Comparison of ENCODE assay signal across 7 cellular contexts in genomic region chr21:44139776-44140551, GRCh38. TPM values are rescaled to one million over a fixed set of nuclear protein-coding genes. Genes with fewer than 3 reads are reported as not detected.
DNase-seq lines count a peak whose midpoint lies in the region; ATAC-seq and TF ChIP-seq lines count a peak whose summit lies in the region.
"Not testable (repeated sequence)": the region's sequence is repeated elsewhere in the genome, so short reads cannot be mapped to it uniquely, and the experiment has no call there.

No MANE protein-coding gene starts in this region.

- not testable (repeated sequence) for H3K27me3 Mint-ChIP-seq in activated T-cell treated with anti-CD3 and anti-CD28 coated beads, Interleukin-2, amount 50 U/mL, for 72 hours (ENCODE audit: low read depth); central memory CD8-positive, alpha-beta T cell

- not testable (repeated sequence) for H3K4me1 Mint-ChIP-seq in activated T-cell treated with anti-CD3 and anti-CD28 coated beads, Interleukin-2, amount 50 U/mL, for 72 hours (ENCODE audit: low read depth); central memory CD8-positive, alpha-beta T cell

- 52 to 83% methylated on average over 1 to 6 of the region's 30 CpGs for WGBS in heart right ventricle, 2 donors
- WGBS in lung, 2 donors, result 42 to 67% methylated on average over 1 to 6 of the region's 30 CpGs
- WGBS in spleen, 5 donors, result 29 to 82% (median 46%) methylated on average over 2 to 6 of the region's 30 CpGs; no CpG with 5 or more reads in 2 of the 5 donors

- not testable (repeated sequence) for H4K20me1 ChIP-seq in DND-41 (ENCODE audit: insufficient read depth, low read length)

- TF ChIP-seq CTCF in DND-41 (IDR thresholded peaks at IDR 0.05; ENCODE audit: borderline replicate concordance, extremely low read depth, low read length, poor library complexity, severe bottlenecking); heart right ventricle (IDR thresholded peaks at IDR 0.05); lung (IDR thresholded peaks at IDR 0.05; ENCODE audit: control extremely low read depth, extremely low read depth); spleen (IDR thresholded peaks at IDR 0.05 in 8 of 11, conservative IDR thresholded peaks at IDR 0.05 in 3 of 11): not testable (repeated sequence)

- not testable (repeated sequence) for H3K4me2 ChIP-seq in DND-41 (ENCODE audit: insufficient read depth, low read length)

- not testable (repeated sequence) for H2AFZ ChIP-seq in DND-41 (ENCODE audit: low read depth, low read length)

- not testable (repeated sequence) for H3K4me3 ChIP-seq in DND-41 (ENCODE audit: low read depth in 1 of 2, low read length in 2 of 2); heart right ventricle; lung; spleen

- peak; percentile 81 for ATAC-seq in DND-41 (ENCODE audit: insufficient read depth, low read depth)
- peak; percentile 15 to 41 for ATAC-seq in activated T-cell treated with anti-CD3 and anti-CD28 coated beads, Interleukin-2, amount 50 U/mL, for 72 hours (replicated peaks in 1 of 2)
- peak; percentile 12 for ATAC-seq in central memory CD8-positive, alpha-beta T cell (replicated peaks; ENCODE audit: extremely low read depth, poor library complexity, severe bottlenecking)
- ATAC-seq in heart right ventricle, result peak; percentile 19 to 66 (median 52)
- peak; percentile 47 for ATAC-seq in lung (ENCODE audit: insufficient read depth, low FRiP score)

- not testable (repeated sequence) for H3K4me1 ChIP-seq in DND-41 (ENCODE audit: insufficient read depth, low read length); heart right ventricle; lung (ENCODE audit: control insufficient read depth in 2 of 2, insufficient read depth in 2 of 2, low read length in 2 of 2); spleen

- H3K79me2 ChIP-seq in DND-41 (ENCODE audit: insufficient read depth, low read length), result not testable (repeated sequence)

- not testable (repeated sequence) for H3K27ac Mint-ChIP-seq in activated T-cell treated with anti-CD3 and anti-CD28 coated beads, Interleukin-2, amount 50 U/mL, for 72 hours; central memory CD8-positive, alpha-beta T cell (ENCODE audit: low read depth)

- H3K9ac ChIP-seq in DND-41 (ENCODE audit: low read depth, low read length), result not testable (repeated sequence)

- not testable (repeated sequence) for H3K36me3 Mint-ChIP-seq in activated T-cell treated with anti-CD3 and anti-CD28 coated beads, Interleukin-2, amount 50 U/mL, for 72 hours (ENCODE audit: insufficient read depth in 2 of 2); central memory CD8-positive, alpha-beta T cell (ENCODE audit: insufficient read depth)

- intact Hi-C loops in heart right ventricle (cut with DNase I); spleen (cut with DNase I; ENCODE audit: low total_unique reads): not testable (repeated sequence)

- not testable (repeated sequence) for H3K27ac ChIP-seq in DND-41 (ENCODE audit: low read length)
- H3K27ac ChIP-seq in heart right ventricle (peak overlapping the region in 7 of 10 donors; percentile 55 to 80 (median 73)), lung (ENCODE audit: low read depth in 1 of 2, low read length in 1 of 2) (peak overlapping the region; percentile 45 to 59), spleen (peak overlapping the region in 4 of 8 donors; percentile 67 to 78 (median 72))

- TF ChIP-seq POLR2A in spleen (IDR thresholded peaks at IDR 0.05), result not testable (repeated sequence)

- not testable (repeated sequence) for H3K9me3 ChIP-seq in DND-41 (ENCODE audit: insufficient read depth, low read length, severe bottlenecking); heart right ventricle; lung (ENCODE audit: control insufficient read depth in 2 of 2, insufficient read depth in 1 of 2, low read length in 1 of 2); spleen

- DNase-seq in DND-41 (peak; percentile 3), heart right ventricle (peak in 1 of 2 donors; percentile 22), spleen (peak; percentile 18)
- DNase-seq in activated CD4-positive, alpha-beta T cell treated with anti-CD3 and anti-CD28 coated beads, Interleukin-2, amount 50 U/mL, for 1 hour, result peak; percentile 0
- DNase-seq in activated T-cell treated with anti-CD3 and anti-CD28 coated beads, Interleukin-2, amount 50 U/mL, for 72 hours; central memory CD8-positive, alpha-beta T cell (ENCODE audit: low spot score in 2 of 2); lung (ENCODE audit: low spot score): not testable (repeated sequence)

- not testable (repeated sequence) for H3K27me3 ChIP-seq in DND-41 (ENCODE audit: insufficient read depth, low read length, poor library complexity); heart right ventricle; lung (ENCODE audit: control insufficient read depth, insufficient read depth); spleen (replicated peaks in 1 of 7)

- not testable (repeated sequence) for H3K9me3 Mint-ChIP-seq in activated T-cell treated with anti-CD3 and anti-CD28 coated beads, Interleukin-2, amount 50 U/mL, for 72 hours; central memory CD8-positive, alpha-beta T cell

- peak overlapping the region in 1 of 2 donors; percentile 42 for H3K4me3 Mint-ChIP-seq in activated T-cell treated with anti-CD3 and anti-CD28 coated beads, Interleukin-2, amount 50 U/mL, for 72 hours
- not testable (repeated sequence) for H3K4me3 Mint-ChIP-seq in central memory CD8-positive, alpha-beta T cell

- not testable (repeated sequence) for H3K36me3 ChIP-seq in DND-41 (ENCODE audit: insufficient read depth, low read length); heart right ventricle; lung (ENCODE audit: control insufficient read depth in 2 of 2, insufficient read depth in 2 of 2, low read length in 2 of 2); spleen

RNA-seq across cellular contexts. Expression of gene GATD3, which starts 6.5 kb away (rescaled TPM):
- total RNA-seq in activated T-cell treated with anti-CD3 and anti-CD28 coated beads, Interleukin-2, amount 50 U/mL, for 72 hours, result 10 to 100 TPM; 12.7 to 35.3 TPM
- total RNA-seq in heart right ventricle (100 to 1,000 TPM in 4 of 10 donors, 10 to 100 TPM in 5, 1 to 10 TPM in 1; 8.2 to 310 (median 20.2) TPM), lung (10 to 100 TPM in 1 of 2 donors, 1 to 10 TPM in 1; 9.8 to 29.4 TPM), spleen (10 to 100 TPM in 4 of 7 donors, 1 to 10 TPM in 3; 6.6 to 18.3 (median 10.2) TPM)
- polyA plus RNA-seq in heart right ventricle (100 to 1,000 TPM in 1 of 2 donors, 10 to 100 TPM in 1; 15.9 to 116 TPM), lung (10 to 100 TPM in 1 of 2 donors, 1 to 10 TPM in 1; 6.5 to 48.5 TPM), spleen (10 to 100 TPM in 2 of 3 donors, 1 to 10 TPM in 1; 6.1 to 50.9 (median 10.6) TPM)

RNA-seq across cellular contexts. Expression of gene PWP2, which starts 32.8 kb away (rescaled TPM):
- total RNA-seq in activated T-cell treated with anti-CD3 and anti-CD28 coated beads, Interleukin-2, amount 50 U/mL, for 72 hours, result 10 to 100 TPM in 1 of 2 donors, 1 to 10 TPM in 1; 5.9 to 23.2 TPM
- total RNA-seq in heart right ventricle (10 to 100 TPM in 1 of 10 donors, 1 to 10 TPM in 8, not detected in 1; 1.0 to 14.8 (median 6.5) TPM), lung (10 to 100 TPM; 10.3 to 20.4 TPM), spleen (10 to 100 TPM in 4 of 7 donors, 1 to 10 TPM in 3; 6.1 to 13.4 (median 10.4) TPM)
- polyA plus RNA-seq in heart right ventricle (1 to 10 TPM; 2.3 to 5.4 TPM), lung (1 to 10 TPM; 3.6 to 8.9 TPM), spleen (10 to 100 TPM in 2 of 3 donors, 1 to 10 TPM in 1; 4.8 to 17.4 (median 11.2) TPM)

Comparison
In these comparisons a context has a peak if more than half of its experiments do, and no peak if none do; other contexts are left out.
1. ATAC-seq: peak in every context shown above with its lines; median percentile 81 in DND-41; 52 in heart right ventricle; 47 in lung; 28 in activated T-cell treated with anti-CD3 and anti-CD28 coated beads, Interleukin-2, amount 50 U/mL, for 72 hours; 12 in central memory CD8-positive, alpha-beta T cell.